Comparison of ENCODE assay signal across 10 cellular contexts in genomic region chr2:66581461-66582363, GRCh38.
DNase-seq lines count a peak whose midpoint lies in the region; ATAC-seq and TF ChIP-seq lines count a peak whose summit lies in the region.
"Had no signal": no experiment of that assay in that cellular context is flagged by ENCODE, and none has a peak within 500 bp of the region (broad histone marks: within the 10 kb centered on the region; RNA-seq: fewer than 3 reads in every experiment).

No MANE protein-coding gene starts in this region.

- in situ Hi-C loops in astrocyte of the spinal cord (cut with HindIII; ENCODE audit: low sequenced_read_pairs) = no loop called here

- no peak for ATAC-seq in HG02678 (IDR thresholded peaks at IDR 0.05; ENCODE audit: unreplicated experiment)
- no peak for ATAC-seq in GM19395 (IDR thresholded peaks at IDR 0.05; ENCODE audit: unreplicated experiment)

- no peak for DNase-seq in astrocyte of the spinal cord (ENCODE audit: low read depth, low spot score)
- peak; percentile 74 for DNase-seq in islet precursor cell
- no peak for DNase-seq in NCI-H146 (lab: John Stamatoyannopoulos, UW)
- no peak for DNase-seq in mesenteric fat pad (ENCODE audit: low spot score)
- DNase-seq: activated CD4-positive, CD25-positive, alpha-beta regulatory T cell; DND-41 had no signal

- TF ChIP-seq CTCF in astrocyte of the spinal cord (IDR thresholded peaks at IDR 0.05; ENCODE audit: low read depth, low read length) = no peak

- H3K9me3 ChIP-seq in ES-I3 (ENCODE audit: control insufficient read depth, insufficient read depth, low read length) (no peaks in the 10 kb centered on the region), skeletal muscle satellite cell (replicated peaks; ENCODE audit: low read length) (no peaks in the 10 kb centered on the region)

- H3K36me3 ChIP-seq in ES-I3 (ENCODE audit: insufficient read depth, low read length) (no peaks in the 10 kb centered on the region), skeletal muscle satellite cell (ENCODE audit: insufficient read depth, low read length) (no peaks in the 10 kb centered on the region)

- H3K4me1 ChIP-seq in ES-I3 (ENCODE audit: insufficient read depth, low read length) = peaks cover 7% of the 10 kb centered on the region; the same call in 1 of the 2 replicates
- peaks cover 15% of the 10 kb centered on the region for H3K4me1 ChIP-seq in skeletal muscle satellite cell (ENCODE audit: control insufficient read depth, insufficient read depth, low read length)

- H3K9ac ChIP-seq in ES-I3 (ENCODE audit: low read depth, low read length) = peak overlapping the region; percentile 39; the same call in 1 of the 2 replicates
- no peak overlapping the region for H3K9ac ChIP-seq in skeletal muscle satellite cell (ENCODE audit: low read depth, low read length)

- H3K4me3 ChIP-seq in astrocyte of the spinal cord (ENCODE audit: low read depth, low read length) = peak overlapping the region; percentile 38
- no peak overlapping the region for H3K4me3 ChIP-seq in skeletal muscle satellite cell (ENCODE audit: low read length)

- peaks cover 97% of the 10 kb centered on the region for H3K27me3 ChIP-seq in skeletal muscle satellite cell (ENCODE audit: control insufficient read depth, insufficient read depth, low read length)

- H3K4me2 ChIP-seq in skeletal muscle satellite cell (ENCODE audit: low read length) = peak overlapping the region; percentile 60
